18 cellular contexts compared by ENCODE assay signal in the genomic region with DNA sequence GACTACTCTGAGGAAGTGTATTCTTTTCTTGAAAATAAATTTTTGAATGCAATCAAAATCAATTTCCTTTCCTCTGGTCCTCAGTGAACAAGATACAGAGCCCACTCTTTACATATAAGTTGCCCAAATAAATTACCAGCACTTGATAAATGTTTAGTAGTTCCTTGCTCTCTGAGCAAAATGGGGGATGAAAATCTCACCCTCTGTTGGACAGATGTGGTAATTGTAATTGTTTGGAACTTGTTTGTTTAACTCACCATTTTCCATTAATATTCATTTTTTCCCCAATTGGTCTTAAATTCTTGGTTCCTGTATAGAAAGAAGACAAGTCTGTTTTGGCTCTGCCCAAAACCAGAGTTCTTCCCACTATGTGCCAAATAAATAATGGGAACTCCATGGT.
DNase-seq lines count a peak whose midpoint lies in the region; ATAC-seq and TF ChIP-seq lines count a peak whose summit lies in the region.
"Had no signal": no experiment of that assay in that cellular context is flagged by ENCODE, and none has a peak within 500 bp of the region (broad histone marks: within the 10 kb centered on the region; RNA-seq: fewer than 3 reads in every experiment).

No MANE protein-coding gene starts in this region.

- H3K27ac Mint-ChIP-seq in type B pancreatic cell, result no peak overlapping the region
- H3K27ac Mint-ChIP-seq: activated B cell treated with CpG ODN at 0.5 μM for 24 hours; activated naive CD8-positive, alpha-beta T cell treated with anti-CD3 and anti-CD28 coated beads for 36 hours had no signal

- H3K79me2 ChIP-seq in SK-N-SH (ENCODE audit: insufficient read depth), result no peaks in the 10 kb centered on the region
- H3K79me2 ChIP-seq: parathyroid adenoma had no signal

- H3K9me3 ChIP-seq in heart right ventricle (no peaks in the 10 kb centered on the region), SK-N-SH (no peaks in the 10 kb centered on the region)
- H3K9me3 ChIP-seq: lower lobe of right lung had no signal

- no peaks in the 10 kb centered on the region for H4K20me1 ChIP-seq in SK-N-SH (ENCODE audit: insufficient read depth)

- TF ChIP-seq CTCF in heart right ventricle (IDR thresholded peaks at IDR 0.05), result peak in 7 of 9 donors; percentile 11 to 46 (median 28)
- peak; percentile 51 for TF ChIP-seq CTCF in SK-N-SH (IDR thresholded peaks at IDR 0.05)
- TF ChIP-seq CTCF in type B pancreatic cell (conservative IDR thresholded peaks at IDR 0.05), result peak; percentile 56

- H3K9ac ChIP-seq in SK-N-SH, result no peak overlapping the region
- H3K9ac ChIP-seq: parathyroid adenoma had no signal

- ATAC-seq in heart right ventricle (no peak), Right ventricle myocardium inferior (no peak)
- ATAC-seq: lower lobe of right lung had no signal

- H3K27ac ChIP-seq in heart right ventricle, result no peak overlapping the region
- peak overlapping the region; percentile 27 to 28; a peak in 2 of 4 replicates for H3K27ac ChIP-seq in SK-N-SH (ENCODE audit: low read depth in 2 of 2, low read length in 1 of 2)
- H3K27ac ChIP-seq: lower lobe of right lung, parathyroid adenoma had no signal

- POLR2A ChIA-PET in SK-N-SH (lab: Yijun Ruan, JAX), result no interaction called here

- no peaks in the 10 kb centered on the region for H3F3A ChIP-seq in SK-N-SH (replicated peaks; ENCODE audit: insufficient read depth)

- DNase-seq in heart right ventricle (no peak), Right ventricle myocardium inferior (ENCODE audit: missing footprints) (no peak), SK-N-SH (no peak), fibroblast of peridontal ligament (ENCODE audit: extremely low read depth) (peak; percentile 36), type B pancreatic cell (ENCODE audit: extremely low spot score, unreplicated experiment) (no peak), A172 (ENCODE audit: low spot score) (no peak), amygdala (lab: John Stamatoyannopoulos, UW) (no peak), HuH-7 (ENCODE audit: low spot score) (no peak)
- DNase-seq: activated B cell treated with CpG ODN at 0.5 μM for 24 hours; activated CD8-positive, alpha-beta memory T cell treated with anti-CD3 and anti-CD28 coated beads, Interleukin-2, amount 50 U/mL, for 4 hours; activated naive CD8-positive, alpha-beta T cell treated with anti-CD3 and anti-CD28 coated beads for 36 hours; HCEC 1CT; hippocampal formation; lower lobe of right lung; NCI-H146; NCI-H69; stimulated activated CD8-positive, alpha-beta memory T cell treated with anti-CD3 and anti-CD28 coated beads, Interleukin-4, amount 100 ng/mL, for 48 hours had no signal

- peak; percentile 47; the same call in 1 of the 2 replicates for TF ChIP-seq RAD21 in SK-N-SH (IDR thresholded peaks at IDR 0.05; ENCODE audit: low read length)

- peaks cover 13% of the 10 kb centered on the region for H3K27me3 Mint-ChIP-seq in type B pancreatic cell
- H3K27me3 Mint-ChIP-seq: activated B cell treated with CpG ODN at 0.5 μM for 24 hours; activated naive CD8-positive, alpha-beta T cell treated with anti-CD3 and anti-CD28 coated beads for 36 hours had no signal

- H3K27me3 ChIP-seq in heart right ventricle (no peaks in the 10 kb centered on the region), SK-N-SH (ENCODE audit: insufficient read depth) (no peaks in the 10 kb centered on the region)

- peaks cover 2% of the 10 kb centered on the region for H3K4me1 Mint-ChIP-seq in type B pancreatic cell (ENCODE audit: unreplicated experiment)
- H3K4me1 Mint-ChIP-seq: activated B cell treated with CpG ODN at 0.5 μM for 24 hours; activated naive CD8-positive, alpha-beta T cell treated with anti-CD3 and anti-CD28 coated beads for 36 hours had no signal

- no peak overlapping the region for H3K4me3 Mint-ChIP-seq in type B pancreatic cell
- H3K4me3 Mint-ChIP-seq: activated B cell treated with CpG ODN at 0.5 μM for 24 hours; activated naive CD8-positive, alpha-beta T cell treated with anti-CD3 and anti-CD28 coated beads for 36 hours had no signal

- H3K4me1 ChIP-seq in heart right ventricle (peaks cover 0 to 15% (median 0%) of the 10 kb centered on the region in 9 donors), SK-N-SH (ENCODE audit: control insufficient read depth in 1 of 2, insufficient read depth in 2 of 2, low read depth in 1 of 2, low read length in 1 of 2) (peaks cover 6 to 9% of the 10 kb centered on the region in 2 experiments)
- H3K4me1 ChIP-seq: lower lobe of right lung, parathyroid adenoma had no signal

- H2AFZ ChIP-seq in SK-N-SH (ENCODE audit: low read depth), result no peak overlapping the region
- H2AFZ ChIP-seq: parathyroid adenoma had no signal

- H3K36me3 ChIP-seq in heart right ventricle (peaks cover 0 to 24% (median 0%) of the 10 kb centered on the region in 9 donors), SK-N-SH (replicated peaks in 1 of 2; ENCODE audit: control insufficient read depth in 1 of 2, insufficient read depth in 2 of 2, low read length in 1 of 2) (no peaks in the 10 kb centered on the region)

- intact Hi-C loops in heart right ventricle (cut with DNase I), result loop anchor here in 2 of 10 donors (5.0 to 10.0 kb wide), 2 partner anchors 570 to 573 kb away; no protein-coding TSS in a partner anchor
- intact Hi-C loops in Right ventricle myocardium inferior (cut with DNase I), result no loop called here

- no peak overlapping the region for H3K4me2 ChIP-seq in SK-N-SH

- H3K4me3 ChIP-seq in heart right ventricle (no peak overlapping the region), SK-N-SH (ENCODE audit: low read depth in 2 of 2, low read length in 1 of 2) (no peak overlapping the region)
- H3K4me3 ChIP-seq: lower lobe of right lung had no signal

- peaks cover 4% of the 10 kb centered on the region for H3K36me3 Mint-ChIP-seq in type B pancreatic cell
- H3K36me3 Mint-ChIP-seq: activated naive CD8-positive, alpha-beta T cell treated with anti-CD3 and anti-CD28 coated beads for 36 hours had no signal

- CTCF ChIA-PET in SK-N-SH (lab: Yijun Ruan, JAX), result no interaction called here

- H3K9me3 Mint-ChIP-seq in type B pancreatic cell, result no peaks in the 10 kb centered on the region
- H3K9me3 Mint-ChIP-seq: activated B cell treated with CpG ODN at 0.5 μM for 24 hours; activated naive CD8-positive, alpha-beta T cell treated with anti-CD3 and anti-CD28 coated beads for 36 hours had no signal

- TF ChIP-seq EP300 in SK-N-SH (IDR thresholded peaks at IDR 0.05; ENCODE audit: borderline replicate concordance in 1 of 2, low read depth in 1 of 2, low read length in 1 of 2), result no peak

- H3K9me2 ChIP-seq in SK-N-SH, result no peaks in the 10 kb centered on the region

TF ChIP-seq in SK-N-SH, 30 proteins besides CTCF, POLR2A, EP300 and RAD21:
- no peak for TF ChIP-seq POLR2AphosphoS5 (IDR thresholded peaks at IDR 0.05; ENCODE audit: low read depth, low read length)
- TF ChIP-seq SMC3 (IDR thresholded peaks at IDR 0.05; ENCODE audit: low read depth, low read length), result peak; percentile 13; the same call in 1 of the 2 replicates
- TF ChIP-seq, protein P1, sequence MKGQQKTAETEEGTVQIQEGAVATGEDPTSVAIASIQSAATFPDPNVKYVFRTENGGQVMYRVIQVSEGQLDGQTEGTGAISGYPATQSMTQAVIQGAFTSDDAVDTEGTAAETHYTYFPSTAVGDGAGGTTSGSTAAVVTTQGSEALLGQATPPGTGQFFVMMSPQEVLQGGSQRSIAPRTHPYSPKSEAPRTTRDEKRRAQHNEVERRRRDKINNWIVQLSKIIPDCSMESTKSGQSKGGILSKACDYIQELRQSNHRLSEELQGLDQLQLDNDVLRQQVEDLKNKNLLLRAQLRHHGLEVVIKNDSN (IDR thresholded peaks at IDR 0.05; ENCODE audit: borderline replicate concordance, low read depth), result no peak

Comparison
In these comparisons a context has a peak if more than half of its experiments do, and no peak if none do; other contexts are left out.
1. H3K27ac ChIP-seq: peak in SK-N-SH (2 of 2); none in heart right ventricle (0 of 10).
2. Peak in every context shown above with its lines, with median percentiles within 50 percentile points of each other: CTCF ChIP-seq.